Comparison of ENCODE assay signal across 9 cellular contexts in genomic region chr5:140358738-140359310, GRCh38. TPM values are rescaled to one million over a fixed set of nuclear protein-coding genes. Genes with fewer than 3 reads are reported as not detected.
DNase-seq lines count a peak whose midpoint lies in the region; ATAC-seq and TF ChIP-seq lines count a peak whose summit lies in the region.
"Had no signal": no experiment of that assay in that cellular context is flagged by ENCODE, and none has a peak within 500 bp of the region (broad histone marks: within the 10 kb centered on the region; RNA-seq: fewer than 3 reads in every experiment).

No MANE protein-coding gene starts in this region.

- peaks cover 7% of the 10 kb centered on the region for H3K27me3 Mint-ChIP-seq in endothelial cell (ENCODE audit: unreplicated experiment)

- no peaks in the 10 kb centered on the region for H3K4me1 Mint-ChIP-seq in endothelial cell (ENCODE audit: unreplicated experiment)

- H3K36me3 Mint-ChIP-seq in endothelial cell (ENCODE audit: low read depth, unreplicated experiment), result no peaks in the 10 kb centered on the region

- peak; percentile 1 for DNase-seq in NCI-H2171 treated with DMSO at 0.1 percent for 48 hours (lab: John Stamatoyannopoulos, UW)
- DNase-seq in NCI-H2171 (lab: John Stamatoyannopoulos, UW), result no peak
- DNase-seq in NCI-H82 (lab: John Stamatoyannopoulos, UW), result peak; percentile 48
- DNase-seq in endothelial cell (ENCODE audit: low spot score), result peak; percentile 66
- DNase-seq in retinal pigment epithelial cell (ENCODE audit: low read depth), result peak; percentile 44
- DNase-seq in RPMI8226, result no peak
- DNase-seq: uterus had no signal

- no peaks in the 10 kb centered on the region for H3K9me3 Mint-ChIP-seq in endothelial cell (ENCODE audit: unreplicated experiment)

- peak; percentile 62 for TF ChIP-seq CTCF in endothelial cell (IDR thresholded peaks at IDR 0.05; ENCODE audit: unreplicated experiment)
- peak; percentile 68 for TF ChIP-seq CTCF in retinal pigment epithelial cell (conservative IDR thresholded peaks at IDR 0.05; ENCODE audit: low read depth, low read length)

- H3K4me3 Mint-ChIP-seq in endothelial cell (ENCODE audit: unreplicated experiment), result no peak overlapping the region

- H3K27ac Mint-ChIP-seq in endothelial cell (ENCODE audit: unreplicated experiment), result peak overlapping the region; percentile 3

- H3K4me3 ChIP-seq in retinal pigment epithelial cell (ENCODE audit: low read length), result no peak overlapping the region
- H3K4me3 ChIP-seq: uterus had no signal

- no peak for ATAC-seq in HG02798 (IDR thresholded peaks at IDR 0.05; ENCODE audit: poor library complexity, unreplicated experiment)
- ATAC-seq in GM18502 (IDR thresholded peaks at IDR 0.05; ENCODE audit: poor library complexity, unreplicated experiment), result no peak

RNA-seq across cellular contexts. Expression of gene SLC4A9, which starts 1.2 kb away (rescaled TPM):
- total RNA-seq in endothelial cell (ENCODE audit: unreplicated experiment), result 0.23 TPM

RNA-seq across cellular contexts. Expression of gene HBEGF, which starts 12.4 kb away (rescaled TPM):
- total RNA-seq in endothelial cell (ENCODE audit: unreplicated experiment), result 22.6 TPM

RNA-seq across cellular contexts. Expression of gene ANKHD1, which starts 42.8 kb away (rescaled TPM):
- total RNA-seq in endothelial cell (ENCODE audit: unreplicated experiment), result 138 TPM

RNA-seq across cellular contexts. Expression of gene PFDN1, which starts 55.9 kb away (rescaled TPM):
- total RNA-seq in endothelial cell (ENCODE audit: unreplicated experiment), result 86.2 TPM

Comparison
In these comparisons a context has a peak if more than half of its experiments do, and no peak if none do; other contexts are left out.
1. DNase-seq: peak in NCI-H2171 treated with DMSO at 0.1 percent for 48 hours (single experiment), NCI-H82 (single experiment), endothelial cell (single experiment) and retinal pigment epithelial cell (single experiment); none in NCI-H2171 (single experiment) and RPMI8226 (single experiment).